Comparison of ENCODE assay signal across 8 cellular contexts in the genomic region with DNA sequence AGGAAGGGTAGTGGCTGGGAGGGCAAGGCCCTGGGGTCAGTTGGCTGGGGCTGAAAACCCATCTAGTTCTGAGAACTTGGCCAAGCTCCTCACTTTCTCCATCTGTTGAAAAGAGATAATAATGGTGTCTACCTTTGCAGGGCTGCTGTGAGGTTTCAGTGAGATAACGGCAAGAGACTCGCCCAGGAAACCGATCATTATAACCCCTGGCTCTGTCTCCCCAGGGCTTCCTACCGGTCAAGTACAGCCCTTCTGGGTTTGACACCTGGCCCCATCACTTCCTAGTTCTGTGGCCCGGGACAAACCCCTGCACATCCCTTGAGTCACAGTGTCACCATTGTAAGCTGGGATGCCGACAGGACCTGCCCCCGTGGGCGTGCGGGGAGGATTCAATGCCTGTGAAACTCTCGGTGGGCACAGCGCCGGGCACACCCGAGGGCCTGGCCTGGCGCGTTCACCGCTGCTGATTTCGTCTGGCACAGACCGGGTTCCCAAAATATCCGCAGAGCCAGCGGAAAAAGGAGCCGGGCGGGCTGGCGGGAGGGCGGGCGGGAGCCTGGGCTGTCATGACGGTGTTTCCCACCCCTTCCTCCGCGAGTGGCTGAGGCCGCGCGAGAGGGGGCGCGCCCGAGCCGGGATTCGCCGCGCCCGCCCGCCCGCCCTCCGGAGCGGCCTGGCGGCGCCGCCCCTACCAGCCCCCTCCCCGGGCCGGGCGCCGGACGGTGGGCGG. TPM values are rescaled to one million over a fixed set of nuclear protein-coding genes. Genes with fewer than 3 reads are reported as not detected.
DNase-seq lines count a peak whose midpoint lies in the region; ATAC-seq and TF ChIP-seq lines count a peak whose summit lies in the region.

No MANE protein-coding gene starts in this region.

- H3K9me3 ChIP-seq in SK-N-MC (ENCODE audit: low read depth, low read length) = no peaks in the 10 kb centered on the region
- no peaks in the 10 kb centered on the region for H3K9me3 ChIP-seq in osteoblast (ENCODE audit: low read depth, low read length)
- H3K9me3 ChIP-seq in thymus (ENCODE audit: control insufficient read depth) = no peaks in the 10 kb centered on the region

- H3K27me3 ChIP-seq in osteoblast (ENCODE audit: insufficient read depth, low read length) = no peaks in the 10 kb centered on the region
- H3K27me3 ChIP-seq in thymus (ENCODE audit: control insufficient read depth, insufficient read depth) = no peaks in the 10 kb centered on the region

- H3K27ac ChIP-seq in SK-N-MC (peak overlapping the region; percentile 60; the same call in 1 of the 2 replicates), osteoblast (ENCODE audit: low read depth, low read length) (peak overlapping the region; percentile 89), thymus (ENCODE audit: low read depth) (peak overlapping the region; percentile 94)

- H3K4me1 ChIP-seq in osteoblast (ENCODE audit: insufficient read depth, low read length) (peaks cover 27% of the 10 kb centered on the region), thymus (ENCODE audit: control insufficient read depth, insufficient read depth, low read length) (peaks cover 16% of the 10 kb centered on the region)

- peaks cover 78% of the 10 kb centered on the region for H3K79me2 ChIP-seq in osteoblast (ENCODE audit: insufficient read depth, low read length)

- intact Hi-C loops in head of caudate nucleus (cut with DNase I) = loop anchor here (2.0 to 5.0 kb wide), 2 partner anchors 24 to 194 kb away; a partner anchor contains a TSS

- H3K27ac Mint-ChIP-seq in activated naive CD4-positive, alpha-beta T cell treated with anti-CD3 and anti-CD28 coated beads, Interleukin-2, amount 50 U/mL, for 72 hours = peak overlapping the region; percentile 50 to 74

- peak overlapping the region; percentile 88 for H3K4me3 ChIP-seq in SK-N-MC
- peak overlapping the region; percentile 79 for H3K4me3 ChIP-seq in osteoblast (ENCODE audit: insufficient read depth, low read length)
- peak overlapping the region; percentile 86 for H3K4me3 ChIP-seq in thymus (ENCODE audit: low read length)

- H3K36me3 Mint-ChIP-seq in activated naive CD4-positive, alpha-beta T cell treated with anti-CD3 and anti-CD28 coated beads, Interleukin-2, amount 50 U/mL, for 72 hours = peaks cover 15 to 17% of the 10 kb centered on the region in 2 donors

- TF ChIP-seq CTCF in GM20000 (IDR thresholded peaks at IDR 0.05; ENCODE audit: extremely low read depth, missing control alignments) (no peak), osteoblast (IDR thresholded peaks at IDR 0.05; ENCODE audit: extremely low read depth, low read depth, low read length) (no peak)

- H3K4me2 ChIP-seq in osteoblast (ENCODE audit: insufficient read depth, low read length) = peak overlapping the region; percentile 92

- in situ Hi-C loops in KBM-7 (cut with MboI; ENCODE audit: low pct_unique_long_range_greater_than_20kb, low sequenced_read_pairs) = no loop called here

- peak; percentile 82 for DNase-seq in COLO668 (lab: John Stamatoyannopoulos, UW; ENCODE audit: unreplicated experiment)
- DNase-seq in GM20000 (ENCODE audit: low spot score) = peak; percentile 97
- DNase-seq in KBM-7 = peak; percentile 56
- no peak for DNase-seq in SK-N-MC (ENCODE audit: low read depth, low spot score)
- DNase-seq in activated naive CD4-positive, alpha-beta T cell treated with anti-CD3 and anti-CD28 coated beads, Interleukin-2, amount 50 U/mL, for 72 hours (ENCODE audit: low spot score in 2 of 2) = peak; percentile 75 to 92
- peak; percentile 50 to 90 (median 82) for DNase-seq in head of caudate nucleus
- peak; percentile 99 for DNase-seq in osteoblast (ENCODE audit: insufficient read length, low spot score, missing footprints)

- H4K20me1 ChIP-seq in osteoblast (ENCODE audit: insufficient read depth, low read length) = peaks cover 16% of the 10 kb centered on the region

- H3K9ac ChIP-seq in SK-N-MC (ENCODE audit: insufficient read length) = peak overlapping the region; percentile 76

- H3K36me3 ChIP-seq in SK-N-MC (ENCODE audit: insufficient read depth, low read length) = peaks cover 32% of the 10 kb centered on the region
- H3K36me3 ChIP-seq in osteoblast (ENCODE audit: insufficient read depth, low read length) = peaks cover 28% of the 10 kb centered on the region
- peaks cover 27% of the 10 kb centered on the region for H3K36me3 ChIP-seq in thymus (ENCODE audit: control insufficient read depth, insufficient read depth)

- H2AFZ ChIP-seq in osteoblast (ENCODE audit: low read length) = peak overlapping the region; percentile 88

- ATAC-seq in activated naive CD4-positive, alpha-beta T cell treated with anti-CD3 and anti-CD28 coated beads, Interleukin-2, amount 50 U/mL, for 72 hours = peak; percentile 68 to 69

- WGBS in thymus = under 1% methylated on average over 52 of the region's 52 CpGs

- H3K9me3 Mint-ChIP-seq in activated naive CD4-positive, alpha-beta T cell treated with anti-CD3 and anti-CD28 coated beads, Interleukin-2, amount 50 U/mL, for 72 hours = no peaks in the 10 kb centered on the region

RNA-seq across cellular contexts. Expression of a gene that starts 4.5 kb away (rescaled TPM):
- 10 to 100 TPM; 51.8 to 58.4 TPM for total RNA-seq in activated naive CD4-positive, alpha-beta T cell treated with anti-CD3 and anti-CD28 coated beads, Interleukin-2, amount 50 U/mL, for 72 hours
- 49.6 and 51.0 TPM in 2 replicates for total RNA-seq in osteoblast
- polyA plus RNA-seq in thymus = 21.5 TPM

RNA-seq across cellular contexts. Expression of a gene that starts 23.7 kb away (rescaled TPM):
- 10 to 100 TPM; 58.4 to 88.6 TPM for total RNA-seq in activated naive CD4-positive, alpha-beta T cell treated with anti-CD3 and anti-CD28 coated beads, Interleukin-2, amount 50 U/mL, for 72 hours
- 28.6 and 30.4 TPM in 2 replicates for total RNA-seq in osteoblast
- 7.7 TPM for polyA plus RNA-seq in thymus

RNA-seq across cellular contexts. Expression of a gene that starts 48.1 kb away (rescaled TPM):
- 10 to 100 TPM in 1 of 2 donors, 1 to 10 TPM in 1; 8.6 to 11.2 TPM for total RNA-seq in activated naive CD4-positive, alpha-beta T cell treated with anti-CD3 and anti-CD28 coated beads, Interleukin-2, amount 50 U/mL, for 72 hours
- total RNA-seq in osteoblast = 5.1 and 5.3 TPM in 2 replicates
- polyA plus RNA-seq in thymus = 7.8 TPM
